In genomic region chr4:177596035-177596434, GRCh38 we compare ENCODE assay signal across 8 cellular contexts.
DNase-seq lines count a peak whose midpoint lies in the region; ATAC-seq and TF ChIP-seq lines count a peak whose summit lies in the region.

No MANE protein-coding gene starts in this region.

- H3K4me3 ChIP-seq in AG09309 (ENCODE audit: control insufficient read depth, low read depth, low read length), result no peak overlapping the region
- H3K4me3 ChIP-seq in lower leg skin (ENCODE audit: low read depth, poor library complexity, severe bottlenecking), result no peak overlapping the region

- no peak for TF ChIP-seq CTCF in AG09309 (IDR thresholded peaks at IDR 0.05; ENCODE audit: control insufficient read depth, insufficient read depth, low read depth, low read length, missing control alignments)
- TF ChIP-seq CTCF in lower leg skin (IDR thresholded peaks at IDR 0.05), result no peak

- no peak for ATAC-seq in GM18517 (IDR thresholded peaks at IDR 0.05; ENCODE audit: unreplicated experiment)
- ATAC-seq in HG03457 (IDR thresholded peaks at IDR 0.05; ENCODE audit: unreplicated experiment), result no peak
- ATAC-seq in HG02870 (IDR thresholded peaks at IDR 0.05; ENCODE audit: unreplicated experiment), result no peak

- DNase-seq in AG09309 (ENCODE audit: low read depth) (peak; percentile 11), HT1080 (ENCODE audit: low read depth) (peak; percentile 93), lower leg skin (ENCODE audit: low spot score in 2 of 2) (peak; percentile 45 to 85), NCI-H2171 (lab: John Stamatoyannopoulos, UW) (no peak)
- peak; percentile 21 for DNase-seq in activated naive CD4-positive, alpha-beta T cell treated with anti-CD3 and anti-CD28 coated beads, Interleukin-2, amount 50 U/mL, for 16 hours

- TF ChIP-seq POLR2A in lower leg skin (IDR thresholded peaks at IDR 0.05), result no peak

- 39 to 44% methylated on average over 4 of the region's 4 CpGs for WGBS in lower leg skin, 2 donors

- intact Hi-C loops in lower leg skin (cut with DNase I; ENCODE audit: low total_unique reads), result no loop called here
